Comparison of ENCODE assay signal across 8 cellular contexts in genomic region chr11:86301742-86302091, GRCh38. TPM values are rescaled to one million over a fixed set of nuclear protein-coding genes. Genes with fewer than 3 reads are reported as not detected.
A peak's percentile ranks its signal among the peaks of the same experiment; 100 is the strongest.
DNase-seq lines count a peak whose midpoint lies in the region; ATAC-seq and TF ChIP-seq lines count a peak whose summit lies in the region.

No MANE protein-coding gene starts in this region.

- peak overlapping the region; percentile 87 for H3K4me3 ChIP-seq in choroid plexus epithelial cell (ENCODE audit: low read depth, low read length)

- peak overlapping the region; percentile 99 for H3K27ac Mint-ChIP-seq in progenitor cell of endocrine pancreas

- H3K27me3 Mint-ChIP-seq in progenitor cell of endocrine pancreas = no peaks in the 10 kb centered on the region

- TF ChIP-seq CTCF in choroid plexus epithelial cell (conservative IDR thresholded peaks at IDR 0.05; ENCODE audit: low read depth, low read length) = no peak
- TF ChIP-seq CTCF in progenitor cell of endocrine pancreas (IDR thresholded peaks at IDR 0.05; ENCODE audit: unreplicated experiment) = no peak
- TF ChIP-seq CTCF in omental fat pad (IDR thresholded peaks at IDR 0.05) = no peak

- H3K4me1 Mint-ChIP-seq in progenitor cell of endocrine pancreas (ENCODE audit: low read depth) = peaks cover 17% of the 10 kb centered on the region

- peaks cover 9% of the 10 kb centered on the region for H3K36me3 Mint-ChIP-seq in progenitor cell of endocrine pancreas (ENCODE audit: insufficient read depth)

- ATAC-seq in GM18870 (IDR thresholded peaks at IDR 0.05; ENCODE audit: unreplicated experiment) (peak; percentile 18), HG03520 (IDR thresholded peaks at IDR 0.05; ENCODE audit: unreplicated experiment) (peak; percentile 2), omental fat pad (ENCODE audit: low FRiP score) (no peak), GM18861 (IDR thresholded peaks at IDR 0.05; ENCODE audit: unreplicated experiment) (no peak)

- no peaks in the 10 kb centered on the region for H3K9me3 Mint-ChIP-seq in progenitor cell of endocrine pancreas (ENCODE audit: low read depth)

- peak overlapping the region; percentile 100 for H3K4me3 Mint-ChIP-seq in progenitor cell of endocrine pancreas (ENCODE audit: low read depth)

- no peak for DNase-seq in choroid plexus epithelial cell (ENCODE audit: low read depth)
- no peak for DNase-seq in progenitor cell of endocrine pancreas (ENCODE audit: low spot score, unreplicated experiment)
- DNase-seq in stimulated activated CD4-positive, alpha-beta T cell treated with anti-CD3 and anti-CD28 coated beads, Interleukin-4, amount 100 ng/mL, for 1 hour = no peak
- no peak for DNase-seq in foreskin melanocyte
- DNase-seq in omental fat pad (ENCODE audit: low spot score) = no peak

RNA-seq across cellular contexts. Expression of gene HIKESHI, which starts 0.3 kb away (rescaled TPM):
- 50.8 and 53.6 TPM in 2 replicates for total RNA-seq in progenitor cell of endocrine pancreas
- total RNA-seq in omental fat pad = 10 to 100 TPM; 19.6 to 38.2 (median 33.9) TPM

RNA-seq across cellular contexts. Expression of gene EED, which starts 57.2 kb away (rescaled TPM):
- total RNA-seq in progenitor cell of endocrine pancreas = 33.5 and 34.6 TPM in 2 replicates
- total RNA-seq in omental fat pad = 10 to 100 TPM; 13.2 to 29.6 (median 18.9) TPM

Comparison
In these comparisons a context has a peak if more than half of its experiments do, and no peak if none do; other contexts are left out.
1. ATAC-seq: peak in GM18870 (single experiment) and HG03520 (single experiment); none in omental fat pad (single experiment) and GM18861 (single experiment).